In the genomic region with DNA sequence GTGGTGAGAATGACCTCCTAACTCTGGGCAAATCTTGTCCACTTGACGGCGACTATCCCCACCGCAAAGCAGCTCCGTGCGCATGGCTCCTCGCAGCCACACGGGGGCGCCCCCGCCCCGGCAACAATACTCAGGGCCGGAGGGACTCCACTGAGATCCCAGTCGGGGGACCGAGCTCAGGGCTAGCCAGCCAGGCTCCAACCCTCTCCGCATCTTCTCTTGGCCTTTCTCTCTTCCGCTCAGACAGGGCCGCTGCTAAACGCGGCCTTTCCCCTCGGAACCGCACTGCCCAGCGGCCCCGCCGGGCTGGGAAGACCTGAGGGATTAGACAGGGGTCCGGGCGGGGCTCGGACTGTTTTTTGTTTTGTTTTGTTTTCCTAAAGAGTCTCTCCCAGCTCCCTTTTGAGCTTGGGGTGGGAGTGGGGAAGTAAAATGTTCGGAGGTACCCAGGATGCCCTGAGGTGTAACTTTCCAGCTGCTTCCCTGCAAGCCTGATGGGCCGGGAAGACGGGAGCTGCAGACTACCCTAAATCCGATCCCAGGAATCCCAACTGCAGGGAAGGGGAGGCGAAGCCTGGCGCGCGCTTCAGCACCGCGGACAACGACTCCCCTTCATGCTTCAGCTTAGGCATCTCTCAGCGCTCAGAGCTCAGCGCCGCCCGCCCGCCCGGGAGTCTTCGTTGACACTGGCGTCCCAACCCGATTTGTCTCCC, we compare ENCODE assay signal across 8 cellular contexts. TPM values are rescaled to one million over a fixed set of nuclear protein-coding genes. Genes with fewer than 3 reads are reported as not detected.
DNase-seq lines count a peak whose midpoint lies in the region; ATAC-seq and TF ChIP-seq lines count a peak whose summit lies in the region.

No MANE protein-coding gene starts in this region.

- H3K9me2 ChIP-seq in SK-N-SH = no peaks in the 10 kb centered on the region

- H3K9ac ChIP-seq in SK-N-SH = no peak overlapping the region

- H2AFZ ChIP-seq in SK-N-SH (ENCODE audit: low read depth) = no peak overlapping the region

- H3K79me2 ChIP-seq in SK-N-SH (ENCODE audit: insufficient read depth) = peaks cover 5% of the 10 kb centered on the region; the same call in 1 of the 2 replicates

- H3K9me3 ChIP-seq in MG63 (no peaks in the 10 kb centered on the region), SK-N-SH (no peaks in the 10 kb centered on the region), ovary (no peaks in the 10 kb centered on the region), upper lobe of left lung (no peaks in the 10 kb centered on the region)

- H3K36me3 Mint-ChIP-seq in activated naive CD8-positive, alpha-beta T cell treated with anti-CD3 and anti-CD28 coated beads, Interleukin-2, amount 10 ng/mL, durations not matched to agents 7 days and 5 days = no peaks in the 10 kb centered on the region

- H3K27me3 ChIP-seq in MG63 (no peaks in the 10 kb centered on the region), SK-N-SH (ENCODE audit: insufficient read depth) (no peaks in the 10 kb centered on the region), ovary (no peaks in the 10 kb centered on the region), upper lobe of left lung (no peaks in the 10 kb centered on the region)

- peaks cover 33% of the 10 kb centered on the region for H3K4me1 Mint-ChIP-seq in activated naive CD8-positive, alpha-beta T cell treated with anti-CD3 and anti-CD28 coated beads, Interleukin-2, amount 10 ng/mL, durations not matched to agents 7 days and 5 days

- TF ChIP-seq CTCF in SK-N-SH (IDR thresholded peaks at IDR 0.05) = peak; percentile 96
- peak; percentile 46 to 66 (median 57) for TF ChIP-seq CTCF in ovary (IDR thresholded peaks at IDR 0.05)
- peak; percentile 86 to 92 (median 88) for TF ChIP-seq CTCF in upper lobe of left lung (IDR thresholded peaks at IDR 0.05)

- intact Hi-C loops in Right ventricle myocardium inferior (cut with DNase I) (loop anchor here (2.0 to 5.0 kb wide), 2 partner anchors 126 to 170 kb away; no protein-coding TSS in a partner anchor), ovary (cut with DNase I) (loop anchor here in 3 of 4 donors (5.0 to 10.0 kb wide), 2 partner anchors 164 to 171 kb away; no protein-coding TSS in a partner anchor)

- no peak overlapping the region for H3K27ac Mint-ChIP-seq in activated naive CD8-positive, alpha-beta T cell treated with anti-CD3 and anti-CD28 coated beads, Interleukin-2, amount 10 ng/mL, durations not matched to agents 7 days and 5 days

- ATAC-seq in activated naive CD8-positive, alpha-beta T cell treated with anti-CD3 and anti-CD28 coated beads, Interleukin-2, amount 10 ng/mL, durations not matched to agents 7 days and 5 days (ENCODE audit: low read depth) = peak; percentile 66
- ATAC-seq in Right ventricle myocardium inferior = peak; percentile 69
- ATAC-seq in upper lobe of left lung (ENCODE audit: low FRiP score in 2 of 2) = peak; percentile 89 to 94

- H3F3A ChIP-seq in SK-N-SH (replicated peaks; ENCODE audit: insufficient read depth) = peaks cover 9% of the 10 kb centered on the region

- WGBS in SK-N-SH (ENCODE audit: low lambda C conversion rate) = 73% methylated on average over 39 of the region's 46 CpGs
- 1 to 2% (median 2%) methylated on average over 37 to 46 of the region's 46 CpGs for WGBS in ovary, 3 donors
- WGBS in upper lobe of left lung, 2 donors = 3 to 6% methylated on average over 15 to 41 of the region's 46 CpGs

- TF ChIP-seq EP300 in SK-N-SH (IDR thresholded peaks at IDR 0.05; ENCODE audit: borderline replicate concordance in 1 of 2, low read depth in 1 of 2, low read length in 1 of 2) (no peak), ovary (IDR thresholded peaks at IDR 0.05) (no peak), upper lobe of left lung (IDR thresholded peaks at IDR 0.05) (no peak)

- CTCF ChIA-PET in SK-N-SH (lab: Yijun Ruan, JAX) = interaction anchor here (0.6 to 13.4 kb wide), 59 partner anchors 11 to 663 kb away, joined by 3 to 301 read pairs (median 5); partner anchors contain the start of genes ARMH3, HPS6, NPM3 and OGA

- H3K27me3 Mint-ChIP-seq in activated naive CD8-positive, alpha-beta T cell treated with anti-CD3 and anti-CD28 coated beads, Interleukin-2, amount 10 ng/mL, durations not matched to agents 7 days and 5 days = peaks cover 21% of the 10 kb centered on the region

- H4K20me1 ChIP-seq in SK-N-SH (ENCODE audit: insufficient read depth) = 0 out of 2 replicates have a peak, but pooled peaks cover 4% of the 10 kb centered on the region

- DNase-seq in EH (ENCODE audit: low read depth) = peak; percentile 86
- peak; percentile 12 for DNase-seq in GOT3 (lab: John Stamatoyannopoulos, UW)
- DNase-seq in MG63 = peak; percentile 69
- peak; percentile 93 for DNase-seq in SK-N-SH
- peak; percentile 85 for DNase-seq in activated naive CD8-positive, alpha-beta T cell treated with anti-CD3 and anti-CD28 coated beads, Interleukin-2, amount 10 ng/mL, durations not matched to agents 7 days and 5 days
- DNase-seq in Right ventricle myocardium inferior (ENCODE audit: missing footprints) = peak; percentile 93
- peak; percentile 67 to 86 (median 75) for DNase-seq in ovary
- peak; percentile 85 to 95 for DNase-seq in upper lobe of left lung

- peaks cover 0 to 16% of the 10 kb centered on the region in 2 experiments; a peak in 1 of 4 replicates for H3K4me1 ChIP-seq in SK-N-SH (ENCODE audit: control insufficient read depth in 1 of 2, insufficient read depth in 2 of 2, low read depth in 1 of 2, low read length in 1 of 2)
- H3K4me1 ChIP-seq in ovary (ENCODE audit: insufficient read depth) = peaks cover 8% of the 10 kb centered on the region
- peaks cover 17 to 39% (median 36%) of the 10 kb centered on the region in 4 donors for H3K4me1 ChIP-seq in upper lobe of left lung

- H3K4me3 ChIP-seq in MG63 = peak overlapping the region; percentile 11; the same call in 1 of the 2 replicates
- H3K4me3 ChIP-seq in SK-N-SH (ENCODE audit: low read depth in 2 of 2, low read length in 1 of 2) = peak overlapping the region in 1 of 2 experiments; percentile 45; a peak in 1 of 4 replicates
- H3K4me3 ChIP-seq in ovary = peak overlapping the region; percentile 13
- peak overlapping the region in 3 of 4 donors; percentile 28 to 46 (median 46) for H3K4me3 ChIP-seq in upper lobe of left lung

- TF ChIP-seq POLR2A in ovary (IDR thresholded peaks at IDR 0.05) (no peak), upper lobe of left lung (IDR thresholded peaks at IDR 0.05) (no peak)

- peak; percentile 90 for TF ChIP-seq RAD21 in SK-N-SH (IDR thresholded peaks at IDR 0.05; ENCODE audit: low read length)

- peak overlapping the region; percentile 89 for H3K4me3 Mint-ChIP-seq in activated naive CD8-positive, alpha-beta T cell treated with anti-CD3 and anti-CD28 coated beads, Interleukin-2, amount 10 ng/mL, durations not matched to agents 7 days and 5 days

- no peak overlapping the region for H3K4me2 ChIP-seq in SK-N-SH

- no peaks in the 10 kb centered on the region for H3K36me3 ChIP-seq in MG63
- H3K36me3 ChIP-seq in SK-N-SH (replicated peaks in 1 of 2; ENCODE audit: control insufficient read depth in 1 of 2, insufficient read depth in 2 of 2, low read length in 1 of 2) = peaks cover 0 to 3% of the 10 kb centered on the region in 2 experiments
- no peaks in the 10 kb centered on the region for H3K36me3 ChIP-seq in ovary
- peaks cover 0 to 9% (median 4%) of the 10 kb centered on the region in 4 donors for H3K36me3 ChIP-seq in upper lobe of left lung

- no peaks in the 10 kb centered on the region for H3K9me3 Mint-ChIP-seq in activated naive CD8-positive, alpha-beta T cell treated with anti-CD3 and anti-CD28 coated beads, Interleukin-2, amount 10 ng/mL, durations not matched to agents 7 days and 5 days

- H3K27ac ChIP-seq in SK-N-SH (ENCODE audit: low read depth in 2 of 2, low read length in 1 of 2) (no peak overlapping the region), ovary (no peak overlapping the region), upper lobe of left lung (no peak overlapping the region)

- POLR2A ChIA-PET in SK-N-SH (lab: Yijun Ruan, JAX) = interaction anchor here (1.1 to 2.7 kb wide), 4 partner anchors 8 to 169 kb away, joined by 3 to 10 read pairs (median 4); partner anchors contain the start of gene OGA
- POLR2A ChIA-PET in activated naive CD8-positive, alpha-beta T cell treated with anti-CD3 and anti-CD28 coated beads, Interleukin-2, amount 10 ng/mL, durations not matched to agents 7 days and 5 days (lab: Charles Lee) = interaction anchor here (0.5 to 3.4 kb wide), 8 partner anchors 10 to 263 kb away, joined by 3 to 28 read pairs (median 4); partner anchors contain the start of genes NPM3 and OGA

RNA-seq across cellular contexts. Expression of gene KCNIP2, which starts 2.7 kb away (rescaled TPM):
- total RNA-seq in MG63 (2014; rRNA removed; shearing (Covaris generic); ENCODE audit: low replicate concordance) = not detected in 2 replicates
- polyA plus RNA-seq in SK-N-SH (2012; rRNA removed) (1.0 and 1.8 TPM in 2 replicates), ovary (1 to 10 TPM; 3.6 to 3.7 TPM)
- 0.12 and 0.38 TPM in 2 replicates for polyA plus RNA-seq in SK-N-SH (2012; cell fraction: cytosol; rRNA removed)
- polyA plus RNA-seq in SK-N-SH (2012; cell fraction: nucleus; rRNA removed) = 12.0 and 12.4 TPM in 2 replicates
- 1 to 10 TPM; 3.1 to 4.1 TPM for total RNA-seq in activated naive CD8-positive, alpha-beta T cell treated with anti-CD3 and anti-CD28 coated beads, Interleukin-2, amount 10 ng/mL, durations not matched to agents 7 days and 5 days
- total RNA-seq in Right ventricle myocardium inferior (409 TPM), ovary (1 to 10 TPM; 1.8 to 8.9 (median 6.8) TPM), upper lobe of left lung (10 to 100 TPM in 1 of 6 donors, 1 to 10 TPM in 4, under 1 TPM in 1; 0.76 to 21.0 (median 3.8) TPM)

RNA-seq across cellular contexts. Expression of gene OGA, which starts 22.7 kb away (rescaled TPM):
- total RNA-seq in MG63 (2014; rRNA removed; shearing (Covaris generic); ENCODE audit: low replicate concordance) = 31.3 and 66.7 TPM in 2 replicates
- polyA plus RNA-seq in SK-N-SH (2012; rRNA removed) = 24.8 and 36.6 TPM in 2 replicates
- polyA plus RNA-seq in SK-N-SH (2012; cell fraction: cytosol; rRNA removed) = 23.2 and 28.1 TPM in 2 replicates
- polyA plus RNA-seq in SK-N-SH (2012; cell fraction: nucleus; rRNA removed) = 70.8 and 133 TPM in 2 replicates
- 100 to 1,000 TPM; 207 to 212 TPM for total RNA-seq in activated naive CD8-positive, alpha-beta T cell treated with anti-CD3 and anti-CD28 coated beads, Interleukin-2, amount 10 ng/mL, durations not matched to agents 7 days and 5 days
- 79.2 TPM for total RNA-seq in Right ventricle myocardium inferior
- 100 to 1,000 TPM in 5 of 7 donors, 10 to 100 TPM in 2; 85.3 to 134 (median 103) TPM for total RNA-seq in ovary
- polyA plus RNA-seq in ovary = 10 to 100 TPM; 58.9 to 83.7 TPM
- total RNA-seq in upper lobe of left lung = 100 to 1,000 TPM in 3 of 6 donors, 10 to 100 TPM in 3; 71.1 to 374 (median 138) TPM

RNA-seq across cellular contexts. Expression of gene NPM3, which starts 57.7 kb away (rescaled TPM):
- 30.8 and 87.3 TPM in 2 replicates for total RNA-seq in MG63 (2014; rRNA removed; shearing (Covaris generic); ENCODE audit: low replicate concordance)
- polyA plus RNA-seq in SK-N-SH (2012; rRNA removed) = 89.3 and 105 TPM in 2 replicates
- 71.2 and 96.6 TPM in 2 replicates for polyA plus RNA-seq in SK-N-SH (2012; cell fraction: cytosol; rRNA removed)
- polyA plus RNA-seq in SK-N-SH (2012; cell fraction: nucleus; rRNA removed) = 43.9 and 55.4 TPM in 2 replicates
- total RNA-seq in activated naive CD8-positive, alpha-beta T cell treated with anti-CD3 and anti-CD28 coated beads, Interleukin-2, amount 10 ng/mL, durations not matched to agents 7 days and 5 days = 10 to 100 TPM; 29.2 to 30.5 TPM
- total RNA-seq in Right ventricle myocardium inferior = 7.9 TPM
- total RNA-seq in ovary = 10 to 100 TPM; 23.1 to 64.8 (median 32.1) TPM
- polyA plus RNA-seq in ovary = 10 to 100 TPM; 11.0 to 41.5 TPM
- 10 to 100 TPM in 5 of 6 donors, 1 to 10 TPM in 1; 8.4 to 22.7 (median 16.8) TPM for total RNA-seq in upper lobe of left lung

Comparison
In these comparisons a context has a peak if more than half of its experiments do, and no peak if none do; other contexts are left out.
1. DNase-seq: peak in every context shown above with its lines; median percentile 93 in SK-N-SH; 93 in Right ventricle myocardium inferior; 90 in upper lobe of left lung; 86 in EH; 85 in activated naive CD8-positive, alpha-beta T cell treated with anti-CD3 and anti-CD28 coated beads, Interleukin-2, amount 10 ng/mL, durations not matched to agents 7 days and 5 days; 75 in ovary; 69 in MG63; 12 in GOT3.
2. RNA of gene KCNIP2, which starts 2.7 kb away (total RNA-seq): 409 TPM in Right ventricle myocardium inferior (single experiment); 1.8 to 8.9 TPM in ovary, 0.76 to 21.0 TPM in upper lobe of left lung, 3.1 to 4.1 TPM in activated naive CD8-positive, alpha-beta T cell treated with anti-CD3 and anti-CD28 coated beads, Interleukin-2, amount 10 ng/mL, durations not matched to agents 7 days and 5 days and not detected in MG63; every median in the first group is over 10 times any median in the second.
3. Peak in every context shown above with its lines, with median percentiles within 50 percentile points of each other: CTCF ChIP-seq and ATAC-seq.